In the genomic region with DNA sequence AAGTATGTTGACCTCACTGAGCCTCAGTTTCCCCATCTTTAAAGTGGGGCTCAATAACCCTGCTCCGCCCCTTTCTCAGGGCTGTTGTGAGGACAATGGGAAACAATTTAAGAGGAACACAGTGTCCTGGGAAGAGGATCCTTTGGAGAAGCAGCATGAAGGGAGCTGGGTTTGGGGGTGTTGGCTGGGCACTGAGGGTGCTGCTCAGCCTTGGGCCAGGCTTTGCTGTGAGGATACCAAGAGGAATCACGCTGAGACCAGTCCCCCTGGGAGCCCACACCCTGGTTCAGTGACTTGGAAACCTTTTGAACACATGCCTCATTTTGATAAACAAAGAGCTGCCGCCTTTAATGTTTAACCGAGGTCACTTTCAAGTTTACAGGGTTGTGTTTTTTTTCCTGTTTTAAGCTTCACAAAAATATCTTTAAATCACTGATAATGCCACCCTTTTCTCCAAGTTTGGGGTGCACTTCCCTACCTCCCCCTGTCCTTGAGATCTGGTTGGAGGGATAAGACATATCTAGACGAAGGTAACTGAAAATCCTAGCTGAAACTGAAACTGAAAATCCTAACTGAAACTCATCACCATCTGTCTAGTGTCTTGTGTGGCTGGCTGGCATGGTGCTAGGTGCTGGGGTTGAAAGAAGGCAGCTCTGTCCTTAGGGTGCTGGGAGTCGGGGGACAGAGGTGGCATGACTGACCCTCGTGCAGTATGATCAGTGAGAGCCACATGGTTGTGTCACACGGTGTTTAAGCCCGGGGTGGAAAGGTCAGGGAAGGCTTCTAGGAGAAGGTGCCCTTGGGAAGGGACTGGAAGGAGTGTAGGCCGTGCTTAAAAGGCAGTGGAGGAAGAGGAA, we compare ENCODE assay signal across 1 cellular context.
TF ChIP-seq lines count a peak whose summit lies in the region.

No MANE protein-coding gene starts in this region.

TF ChIP-seq in HepG2, 621 proteins besides CTCF, POLR2A, EP300 and RAD21 (continued from another document):
- TF ChIP-seq, protein P1, sequence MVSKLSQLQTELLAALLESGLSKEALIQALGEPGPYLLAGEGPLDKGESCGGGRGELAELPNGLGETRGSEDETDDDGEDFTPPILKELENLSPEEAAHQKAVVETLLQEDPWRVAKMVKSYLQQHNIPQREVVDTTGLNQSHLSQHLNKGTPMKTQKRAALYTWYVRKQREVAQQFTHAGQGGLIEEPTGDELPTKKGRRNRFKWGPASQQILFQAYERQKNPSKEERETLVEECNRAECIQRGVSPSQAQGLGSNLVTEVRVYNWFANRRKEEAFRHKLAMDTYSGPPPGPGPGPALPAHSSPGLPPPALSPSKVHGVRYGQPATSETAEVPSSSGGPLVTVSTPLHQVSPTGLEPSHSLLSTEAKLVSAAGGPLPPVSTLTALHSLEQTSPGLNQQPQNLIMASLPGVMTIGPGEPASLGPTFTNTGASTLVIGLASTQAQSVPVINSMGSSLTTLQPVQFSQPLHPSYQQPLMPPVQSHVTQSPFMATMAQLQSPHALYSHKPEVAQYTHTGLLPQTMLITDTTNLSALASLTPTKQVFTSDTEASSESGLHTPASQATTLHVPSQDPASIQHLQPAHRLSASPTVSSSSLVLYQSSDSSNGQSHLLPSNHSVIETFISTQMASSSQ (IDR thresholded peaks at IDR 0.05; ENCODE audit: low read depth) = peak; percentile 82
- TF ChIP-seq, protein P1 (CRISPR knock-in tag; IDR thresholded peaks at IDR 0.05; ENCODE audit: borderline replicate concordance) = peak; percentile 83; the same call in 1 of the 2 replicates
- TF ChIP-seq FOXK1 (CRISPR knock-in tag; IDR thresholded peaks at IDR 0.05; ENCODE audit: borderline replicate concordance, low read depth) (peak; percentile 68; the same call in 1 of the 2 replicates), CENPT (CRISPR knock-in tag; IDR thresholded peaks at IDR 0.05; ENCODE audit: low read depth) (no peak), GATAD2A (CRISPR knock-in tag; IDR thresholded peaks at IDR 0.05) (peak; percentile 49; the same call in 1 of the 2 replicates), ZNF335 (CRISPR knock-in tag; IDR thresholded peaks at IDR 0.05) (no peak), SKIL (CRISPR knock-in tag; IDR thresholded peaks at IDR 0.05; ENCODE audit: borderline replicate concordance) (peak; percentile 66), NR2F1 (CRISPR knock-in tag; IDR thresholded peaks at IDR 0.05) (peak in 1 of 2 experiments; percentile 45; a peak in 1 of 4 replicates), KAT8 (CRISPR knock-in tag; IDR thresholded peaks at IDR 0.05) (peak; percentile 21; the same call in 1 of the 2 replicates), REPIN1 (CRISPR knock-in tag; IDR thresholded peaks at IDR 0.05; ENCODE audit: borderline replicate concordance, low read depth) (0 out of 2 replicates have a peak, but pooled peaks have one; percentile 51), ZFP82 (CRISPR knock-in tag; IDR thresholded peaks at IDR 0.05; ENCODE audit: borderline replicate concordance) (no peak), SKI (IDR thresholded peaks at IDR 0.05; ENCODE audit: partially characterized antibody) (peak; percentile 79), CCDC6 (CRISPR knock-in tag; IDR thresholded peaks at IDR 0.05) (no peak; the same call in 1 of the 2 replicates), MAZ (IDR thresholded peaks at IDR 0.05; ENCODE audit: borderline replicate concordance, low read depth, low read length) (no peak), MAZ (CRISPR knock-in tag; IDR thresholded peaks at IDR 0.05; ENCODE audit: low read depth) (0 out of 2 replicates have a peak, but pooled peaks have one; percentile 62)
- TF ChIP-seq, protein P2, sequence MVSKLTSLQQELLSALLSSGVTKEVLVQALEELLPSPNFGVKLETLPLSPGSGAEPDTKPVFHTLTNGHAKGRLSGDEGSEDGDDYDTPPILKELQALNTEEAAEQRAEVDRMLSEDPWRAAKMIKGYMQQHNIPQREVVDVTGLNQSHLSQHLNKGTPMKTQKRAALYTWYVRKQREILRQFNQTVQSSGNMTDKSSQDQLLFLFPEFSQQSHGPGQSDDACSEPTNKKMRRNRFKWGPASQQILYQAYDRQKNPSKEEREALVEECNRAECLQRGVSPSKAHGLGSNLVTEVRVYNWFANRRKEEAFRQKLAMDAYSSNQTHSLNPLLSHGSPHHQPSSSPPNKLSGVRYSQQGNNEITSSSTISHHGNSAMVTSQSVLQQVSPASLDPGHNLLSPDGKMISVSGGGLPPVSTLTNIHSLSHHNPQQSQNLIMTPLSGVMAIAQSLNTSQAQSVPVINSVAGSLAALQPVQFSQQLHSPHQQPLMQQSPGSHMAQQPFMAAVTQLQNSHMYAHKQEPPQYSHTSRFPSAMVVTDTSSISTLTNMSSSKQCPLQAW (CRISPR knock-in tag; IDR thresholded peaks at IDR 0.05) = peak; percentile 19; the same call in 1 of the 2 replicates
